ENCODE assay signal across 8 cellular contexts in the genomic region with DNA sequence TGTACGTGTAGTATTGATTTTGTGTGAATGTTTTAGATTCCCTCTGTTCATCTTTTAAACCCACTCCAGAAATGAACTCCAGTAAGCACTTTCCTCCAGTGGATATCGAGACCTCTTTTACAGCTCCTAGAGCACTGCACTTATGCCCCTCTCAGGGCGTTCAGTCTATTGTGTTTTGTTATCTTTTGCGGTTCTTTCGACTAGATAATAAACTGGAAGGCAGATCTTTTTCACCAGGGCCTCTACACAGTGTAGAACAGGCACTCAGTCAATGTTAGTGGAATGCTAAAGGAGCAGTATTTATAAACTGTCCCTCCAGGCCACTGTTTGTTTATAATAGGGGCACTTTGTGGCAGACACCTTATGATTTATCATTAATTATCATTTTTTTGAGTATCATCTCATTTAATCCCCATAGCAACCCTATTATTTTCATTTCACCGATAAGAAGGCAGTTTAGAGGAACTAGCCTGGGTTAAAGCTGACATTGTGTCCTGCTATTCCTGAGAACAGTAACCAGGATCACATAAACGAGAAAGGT. TPM values are rescaled to one million over a fixed set of nuclear protein-coding genes. Genes with fewer than 3 reads are reported as not detected.
DNase-seq lines count a peak whose midpoint lies in the region; ATAC-seq and TF ChIP-seq lines count a peak whose summit lies in the region.

No MANE protein-coding gene starts in this region.

- H3K9me2 ChIP-seq in SU-DHL-6 (replicated peaks; ENCODE audit: insufficient read depth, low read length) = no peaks in the 10 kb centered on the region

- H3K27ac ChIP-seq in SU-DHL-6 (ENCODE audit: low read depth, low read length) = peak overlapping the region; percentile 70

- H3K27me3 ChIP-seq in SU-DHL-6 (ENCODE audit: low read length) (no peaks in the 10 kb centered on the region), skeletal muscle satellite cell (ENCODE audit: control insufficient read depth, insufficient read depth, low read length) (no peaks in the 10 kb centered on the region)

- H3K9me3 ChIP-seq in SU-DHL-6 (ENCODE audit: insufficient read depth, low read length) (no peaks in the 10 kb centered on the region), skeletal muscle satellite cell (replicated peaks; ENCODE audit: low read length) (no peaks in the 10 kb centered on the region)

- peaks cover 50% of the 10 kb centered on the region for H3K79me2 ChIP-seq in SU-DHL-6 (ENCODE audit: insufficient read depth, low read length)

- no peak for ATAC-seq in activated T-cell treated with anti-CD3 and anti-CD28 coated beads, Interleukin-2, amount 50 U/mL, for 72 hours (replicated peaks in 1 of 2)
- ATAC-seq in GM21723 (IDR thresholded peaks at IDR 0.05; ENCODE audit: unreplicated experiment) (no peak), GM18909 (IDR thresholded peaks at IDR 0.05; ENCODE audit: poor library complexity, unreplicated experiment) (no peak)

- peaks cover 7% of the 10 kb centered on the region; the same call in 1 of the 2 replicates for H3F3A ChIP-seq in SU-DHL-6 (ENCODE audit: insufficient read depth)

- no peaks in the 10 kb centered on the region for H3K27me3 Mint-ChIP-seq in activated T-cell treated with anti-CD3 and anti-CD28 coated beads, Interleukin-2, amount 50 U/mL, for 72 hours (ENCODE audit: low read depth)

- peaks cover 62% of the 10 kb centered on the region for H3K4me1 Mint-ChIP-seq in activated T-cell treated with anti-CD3 and anti-CD28 coated beads, Interleukin-2, amount 50 U/mL, for 72 hours (ENCODE audit: low read depth)

- peak overlapping the region; percentile 81 for H3K9ac ChIP-seq in SU-DHL-6 (ENCODE audit: low read length)
- H3K9ac ChIP-seq in skeletal muscle satellite cell (ENCODE audit: low read depth, low read length) = peak overlapping the region; percentile 85

- H3K36me3 ChIP-seq in SU-DHL-6 (ENCODE audit: low read length) (no peaks in the 10 kb centered on the region), skeletal muscle satellite cell (ENCODE audit: insufficient read depth, low read length) (no peaks in the 10 kb centered on the region)

- H3K36me3 Mint-ChIP-seq in activated T-cell treated with anti-CD3 and anti-CD28 coated beads, Interleukin-2, amount 50 U/mL, for 72 hours (ENCODE audit: insufficient read depth in 2 of 2) = peaks cover 18 to 28% of the 10 kb centered on the region in 2 donors

- peak overlapping the region; percentile 95 for H3K4me3 Mint-ChIP-seq in activated T-cell treated with anti-CD3 and anti-CD28 coated beads, Interleukin-2, amount 50 U/mL, for 72 hours

- peak overlapping the region; percentile 88 for H3K27ac Mint-ChIP-seq in activated T-cell treated with anti-CD3 and anti-CD28 coated beads, Interleukin-2, amount 50 U/mL, for 72 hours

- H3K4me1 ChIP-seq in skeletal muscle satellite cell (ENCODE audit: control insufficient read depth, insufficient read depth, low read length) = peaks cover 31% of the 10 kb centered on the region

- H3K4me2 ChIP-seq in SU-DHL-6 (ENCODE audit: low read depth, low read length, poor library complexity, severe bottlenecking) = peak overlapping the region; percentile 67
- H3K4me2 ChIP-seq in skeletal muscle satellite cell (ENCODE audit: low read length) = peak overlapping the region; percentile 80

- no peak for DNase-seq in activated T-cell treated with anti-CD3 and anti-CD28 coated beads, Interleukin-2, amount 50 U/mL, for 72 hours
- no peak for DNase-seq in activated T-cell treated with anti-CD3 and anti-CD28 coated beads, Interleukin-2, amount 50 U/mL, for 48 hours
- DNase-seq in fibroblast of mammary gland (ENCODE audit: low read depth) (no peak), NOMO-1 treated with dmso at 0.1 percent for 144 hours (lab: John Stamatoyannopoulos, UW; ENCODE audit: unreplicated experiment) (no peak)

- peak overlapping the region; percentile 5 for H2AFZ ChIP-seq in SU-DHL-6 (ENCODE audit: low read depth, low read length, severe bottlenecking)

- TF ChIP-seq CTCF in SU-DHL-6 (IDR thresholded peaks at IDR 0.05; ENCODE audit: insufficient read depth, low read length, poor library complexity, severe bottlenecking) = no peak
- no peak for TF ChIP-seq CTCF in fibroblast of mammary gland (conservative IDR thresholded peaks at IDR 0.05; ENCODE audit: control insufficient read depth, insufficient read depth, low read depth, low read length)

- H3K9me3 Mint-ChIP-seq in activated T-cell treated with anti-CD3 and anti-CD28 coated beads, Interleukin-2, amount 50 U/mL, for 72 hours = no peaks in the 10 kb centered on the region

- H4K20me1 ChIP-seq in SU-DHL-6 (ENCODE audit: low read depth, low read length) = no peaks in the 10 kb centered on the region; the same call in 1 of the 2 replicates

- peak overlapping the region; percentile 75 for H3K4me3 ChIP-seq in SU-DHL-6 (ENCODE audit: insufficient read depth, low read length, poor library complexity, severe bottlenecking)
- peak overlapping the region; percentile 70 for H3K4me3 ChIP-seq in fibroblast of mammary gland (ENCODE audit: control insufficient read depth, low read depth, low read length)
- peak overlapping the region; percentile 84 for H3K4me3 ChIP-seq in skeletal muscle satellite cell (ENCODE audit: low read length)

RNA-seq across cellular contexts. Expression of a gene that starts 0.7 kb away (rescaled TPM):
- 100 to 1,000 TPM in 1 of 2 donors, 10 to 100 TPM in 1; 94.6 to 110 TPM for total RNA-seq in activated T-cell treated with anti-CD3 and anti-CD28 coated beads, Interleukin-2, amount 50 U/mL, for 72 hours
- 9.4 TPM in 2 replicates for total RNA-seq in skeletal muscle satellite cell (2012; rRNA removed)
